ENCODE assay signal across 1 cellular context in genomic region chr17:72030067-72030899, GRCh38.
TF ChIP-seq lines count a peak whose summit lies in the region.

No MANE protein-coding gene starts in this region.

TF ChIP-seq in HepG2, 621 proteins besides CTCF, POLR2A, EP300 and RAD21 (continued from another document and continues in another):
- TF ChIP-seq, protein P1, sequence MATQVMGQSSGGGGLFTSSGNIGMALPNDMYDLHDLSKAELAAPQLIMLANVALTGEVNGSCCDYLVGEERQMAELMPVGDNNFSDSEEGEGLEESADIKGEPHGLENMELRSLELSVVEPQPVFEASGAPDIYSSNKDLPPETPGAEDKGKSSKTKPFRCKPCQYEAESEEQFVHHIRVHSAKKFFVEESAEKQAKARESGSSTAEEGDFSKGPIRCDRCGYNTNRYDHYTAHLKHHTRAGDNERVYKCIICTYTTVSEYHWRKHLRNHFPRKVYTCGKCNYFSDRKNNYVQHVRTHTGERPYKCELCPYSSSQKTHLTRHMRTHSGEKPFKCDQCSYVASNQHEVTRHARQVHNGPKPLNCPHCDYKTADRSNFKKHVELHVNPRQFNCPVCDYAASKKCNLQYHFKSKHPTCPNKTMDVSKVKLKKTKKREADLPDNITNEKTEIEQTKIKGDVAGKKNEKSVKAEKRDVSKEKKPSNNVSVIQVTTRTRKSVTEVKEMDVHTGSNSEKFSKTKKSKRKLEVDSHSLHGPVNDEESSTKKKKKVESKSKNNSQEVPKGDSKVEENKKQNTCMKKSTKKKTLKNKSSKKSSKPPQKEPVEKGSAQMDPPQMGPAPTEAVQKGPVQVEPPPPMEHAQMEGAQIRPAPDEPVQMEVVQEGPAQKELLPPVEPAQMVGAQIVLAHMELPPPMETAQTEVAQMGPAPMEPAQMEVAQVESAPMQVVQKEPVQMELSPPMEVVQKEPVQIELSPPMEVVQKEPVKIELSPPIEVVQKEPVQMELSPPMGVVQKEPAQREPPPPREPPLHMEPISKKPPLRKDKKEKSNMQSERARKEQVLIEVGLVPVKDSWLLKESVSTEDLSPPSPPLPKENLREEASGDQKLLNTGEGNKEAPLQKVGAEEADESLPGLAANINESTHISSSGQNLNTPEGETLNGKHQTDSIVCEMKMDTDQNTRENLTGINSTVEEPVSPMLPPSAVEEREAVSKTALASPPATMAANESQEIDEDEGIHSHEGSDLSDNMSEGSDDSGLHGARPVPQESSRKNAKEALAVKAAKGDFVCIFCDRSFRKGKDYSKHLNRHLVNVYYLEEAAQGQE (IDR thresholded peaks at IDR 0.05; ENCODE audit: borderline replicate concordance in 1 of 2, low read depth in 1 of 2, low read length in 2 of 2) = no peak
- TF ChIP-seq CERS6 (CRISPR knock-in tag; IDR thresholded peaks at IDR 0.05) (no peak), HDAC2 (CRISPR knock-in tag; IDR thresholded peaks at IDR 0.05) (no peak), ELF1 (CRISPR knock-in tag; IDR thresholded peaks at IDR 0.05) (0 out of 2 replicates have a peak, but pooled peaks have one; percentile 42), KDM1A (CRISPR knock-in tag; IDR thresholded peaks at IDR 0.05) (no peak), ATF1 (CRISPR knock-in tag; IDR thresholded peaks at IDR 0.05) (no peak), ZSCAN25 (CRISPR knock-in tag; IDR thresholded peaks at IDR 0.05) (peak; percentile 84; the same call in 1 of the 2 replicates), NR3C1 (CRISPR knock-in tag; IDR thresholded peaks at IDR 0.05) (no peak), ESRRA (CRISPR knock-in tag; IDR thresholded peaks at IDR 0.05; ENCODE audit: low read depth) (no peak), ZNF614 (CRISPR knock-in tag; IDR thresholded peaks at IDR 0.05; ENCODE audit: borderline replicate concordance) (no peak), CEBPB (IDR thresholded peaks at IDR 0.05; ENCODE audit: borderline replicate concordance, low read depth, low read length) (no peak), SALL2 (CRISPR knock-in tag; IDR thresholded peaks at IDR 0.05) (no peak), SOX6 (IDR thresholded peaks at IDR 0.05) (no peak), SOX6 (CRISPR knock-in tag; IDR thresholded peaks at IDR 0.05) (no peak), ATF4 (CRISPR knock-in tag; IDR thresholded peaks at IDR 0.05) (peak in 1 of 2 experiments; percentile 90; a peak in 2 of 4 replicates), RARG (CRISPR knock-in tag; IDR thresholded peaks at IDR 0.05; ENCODE audit: low read depth) (no peak), ETV5 (CRISPR knock-in tag; IDR thresholded peaks at IDR 0.05; ENCODE audit: borderline replicate concordance) (peak; percentile 20; the same call in 1 of the 2 replicates), ZFYVE20 (CRISPR knock-in tag; IDR thresholded peaks at IDR 0.05; ENCODE audit: borderline replicate concordance, low read depth) (no peak), BCL3 (CRISPR knock-in tag; IDR thresholded peaks at IDR 0.05) (0 out of 2 replicates have a peak, but pooled peaks have one; percentile 24), ZBTB3 (CRISPR knock-in tag; IDR thresholded peaks at IDR 0.05; ENCODE audit: borderline replicate concordance, low read depth) (no peak), CAMTA2 (CRISPR knock-in tag; IDR thresholded peaks at IDR 0.05; ENCODE audit: borderline replicate concordance) (no peak), DR1 (CRISPR knock-in tag; IDR thresholded peaks at IDR 0.05) (no peak), MEF2D (CRISPR knock-in tag; IDR thresholded peaks at IDR 0.05) (no peak), NR2F6 (IDR thresholded peaks at IDR 0.05) (no peak), NR2F6 (CRISPR knock-in tag; IDR thresholded peaks at IDR 0.05) (no peak), JUN (CRISPR knock-in tag; IDR thresholded peaks at IDR 0.05) (no peak), MBD4 (IDR thresholded peaks at IDR 0.05; ENCODE audit: borderline replicate concordance, low read length) (no peak), DDIT3 (CRISPR knock-in tag; IDR thresholded peaks at IDR 0.05) (no peak), KLF16 (CRISPR knock-in tag; IDR thresholded peaks at IDR 0.05) (0 out of 4 replicates have a peak, but pooled peaks of 1 of the 2 experiments have one; percentile 18), ZNF280B (CRISPR knock-in tag; IDR thresholded peaks at IDR 0.05; ENCODE audit: borderline replicate concordance) (no peak), SKI (IDR thresholded peaks at IDR 0.05; ENCODE audit: partially characterized antibody) (no peak), SOX5 (CRISPR knock-in tag; IDR thresholded peaks at IDR 0.05; ENCODE audit: borderline replicate concordance) (no peak), RFX5 (IDR thresholded peaks at IDR 0.05; ENCODE audit: low read depth, low read length) (no peak), HDAC1 (CRISPR knock-in tag; IDR thresholded peaks at IDR 0.05) (no peak), SP2 (CRISPR knock-in tag; IDR thresholded peaks at IDR 0.05) (no peak), NFKB2 (CRISPR knock-in tag; IDR thresholded peaks at IDR 0.05; ENCODE audit: borderline replicate concordance) (no peak)
- TF ChIP-seq, protein P2, sequence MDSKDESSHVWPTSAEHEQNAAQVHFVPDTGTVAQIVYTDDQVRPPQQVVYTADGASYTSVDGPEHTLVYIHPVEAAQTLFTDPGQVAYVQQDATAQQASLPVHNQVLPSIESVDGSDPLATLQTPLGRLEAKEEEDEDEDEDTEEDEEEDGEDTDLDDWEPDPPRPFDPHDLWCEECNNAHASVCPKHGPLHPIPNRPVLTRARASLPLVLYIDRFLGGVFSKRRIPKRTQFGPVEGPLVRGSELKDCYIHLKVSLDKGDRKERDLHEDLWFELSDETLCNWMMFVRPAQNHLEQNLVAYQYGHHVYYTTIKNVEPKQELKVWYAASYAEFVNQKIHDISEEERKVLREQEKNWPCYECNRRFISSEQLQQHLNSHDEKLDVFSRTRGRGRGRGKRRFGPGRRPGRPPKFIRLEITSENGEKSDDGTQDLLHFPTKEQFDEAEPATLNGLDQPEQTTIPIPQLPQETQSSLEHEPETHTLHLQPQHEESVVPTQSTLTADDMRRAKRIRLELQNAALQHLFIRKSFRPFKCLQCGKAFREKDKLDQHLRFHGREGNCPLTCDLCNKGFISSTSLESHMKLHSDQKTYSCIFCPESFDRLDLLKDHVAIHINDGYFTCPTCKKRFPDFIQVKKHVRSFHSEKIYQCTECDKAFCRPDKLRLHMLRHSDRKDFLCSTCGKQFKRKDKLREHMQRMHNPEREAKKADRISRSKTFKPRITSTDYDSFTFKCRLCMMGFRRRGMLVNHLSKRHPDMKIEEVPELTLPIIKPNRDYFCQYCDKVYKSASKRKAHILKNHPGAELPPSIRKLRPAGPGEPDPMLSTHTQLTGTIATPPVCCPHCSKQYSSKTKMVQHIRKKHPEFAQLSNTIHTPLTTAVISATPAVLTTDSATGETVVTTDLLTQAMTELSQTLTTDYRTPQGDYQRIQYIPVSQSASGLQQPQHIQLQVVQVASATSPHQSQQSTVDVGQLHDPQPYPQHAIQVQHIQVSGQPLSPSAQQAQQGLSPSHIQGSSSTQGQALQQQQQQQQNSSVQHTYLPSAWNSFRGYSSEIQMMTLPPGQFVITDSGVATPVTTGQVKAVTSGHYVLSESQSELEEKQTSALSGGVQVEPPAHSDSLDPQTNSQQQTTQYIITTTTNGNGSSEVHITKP (CRISPR knock-in tag; IDR thresholded peaks at IDR 0.05; ENCODE audit: low read depth) = no peak
- TF ChIP-seq, protein P3, sequence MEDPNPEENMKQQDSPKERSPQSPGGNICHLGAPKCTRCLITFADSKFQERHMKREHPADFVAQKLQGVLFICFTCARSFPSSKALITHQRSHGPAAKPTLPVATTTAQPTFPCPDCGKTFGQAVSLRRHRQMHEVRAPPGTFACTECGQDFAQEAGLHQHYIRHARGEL (CRISPR knock-in tag; IDR thresholded peaks at IDR 0.05) = no peak
- TF ChIP-seq, protein P4, sequence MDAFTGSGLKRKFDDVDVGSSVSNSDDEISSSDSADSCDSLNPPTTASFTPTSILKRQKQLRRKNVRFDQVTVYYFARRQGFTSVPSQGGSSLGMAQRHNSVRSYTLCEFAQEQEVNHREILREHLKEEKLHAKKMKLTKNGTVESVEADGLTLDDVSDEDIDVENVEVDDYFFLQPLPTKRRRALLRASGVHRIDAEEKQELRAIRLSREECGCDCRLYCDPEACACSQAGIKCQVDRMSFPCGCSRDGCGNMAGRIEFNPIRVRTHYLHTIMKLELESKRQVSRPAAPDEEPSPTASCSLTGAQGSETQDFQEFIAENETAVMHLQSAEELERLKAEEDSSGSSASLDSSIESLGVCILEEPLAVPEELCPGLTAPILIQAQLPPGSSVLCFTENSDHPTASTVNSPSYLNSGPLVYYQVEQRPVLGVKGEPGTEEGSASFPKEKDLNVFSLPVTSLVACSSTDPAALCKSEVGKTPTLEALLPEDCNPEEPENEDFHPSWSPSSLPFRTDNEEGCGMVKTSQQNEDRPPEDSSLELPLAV (CRISPR knock-in tag; conservative IDR thresholded peaks at IDR 0.05; ENCODE audit: low read depth) = no peak
- TF ChIP-seq, protein P5, sequence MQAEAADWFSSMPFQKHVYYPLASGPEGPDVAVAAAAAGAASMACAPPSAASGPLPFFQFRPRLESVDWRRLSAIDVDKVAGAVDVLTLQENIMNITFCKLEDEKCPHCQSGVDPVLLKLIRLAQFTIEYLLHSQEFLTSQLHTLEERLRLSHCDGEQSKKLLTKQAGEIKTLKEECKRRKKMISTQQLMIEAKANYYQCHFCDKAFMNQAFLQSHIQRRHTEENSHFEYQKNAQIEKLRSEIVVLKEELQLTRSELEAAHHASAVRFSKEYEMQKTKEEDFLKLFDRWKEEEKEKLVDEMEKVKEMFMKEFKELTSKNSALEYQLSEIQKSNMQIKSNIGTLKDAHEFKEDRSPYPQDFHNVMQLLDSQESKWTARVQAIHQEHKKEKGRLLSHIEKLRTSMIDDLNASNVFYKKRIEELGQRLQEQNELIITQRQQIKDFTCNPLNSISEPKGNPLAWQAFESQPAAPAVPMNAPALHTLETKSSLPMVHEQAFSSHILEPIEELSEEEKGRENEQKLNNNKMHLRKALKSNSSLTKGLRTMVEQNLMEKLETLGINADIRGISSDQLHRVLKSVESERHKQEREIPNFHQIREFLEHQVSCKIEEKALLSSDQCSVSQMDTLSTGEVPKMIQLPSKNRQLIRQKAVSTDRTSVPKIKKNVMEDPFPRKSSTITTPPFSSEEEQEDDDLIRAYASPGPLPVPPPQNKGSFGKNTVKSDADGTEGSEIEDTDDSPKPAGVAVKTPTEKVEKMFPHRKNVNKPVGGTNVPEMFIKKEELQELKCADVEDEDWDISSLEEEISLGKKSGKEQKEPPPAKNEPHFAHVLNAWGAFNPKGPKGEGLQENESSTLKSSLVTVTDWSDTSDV (CRISPR knock-in tag; IDR thresholded peaks at IDR 0.05) = no peak
- TF ChIP-seq, protein P6, sequence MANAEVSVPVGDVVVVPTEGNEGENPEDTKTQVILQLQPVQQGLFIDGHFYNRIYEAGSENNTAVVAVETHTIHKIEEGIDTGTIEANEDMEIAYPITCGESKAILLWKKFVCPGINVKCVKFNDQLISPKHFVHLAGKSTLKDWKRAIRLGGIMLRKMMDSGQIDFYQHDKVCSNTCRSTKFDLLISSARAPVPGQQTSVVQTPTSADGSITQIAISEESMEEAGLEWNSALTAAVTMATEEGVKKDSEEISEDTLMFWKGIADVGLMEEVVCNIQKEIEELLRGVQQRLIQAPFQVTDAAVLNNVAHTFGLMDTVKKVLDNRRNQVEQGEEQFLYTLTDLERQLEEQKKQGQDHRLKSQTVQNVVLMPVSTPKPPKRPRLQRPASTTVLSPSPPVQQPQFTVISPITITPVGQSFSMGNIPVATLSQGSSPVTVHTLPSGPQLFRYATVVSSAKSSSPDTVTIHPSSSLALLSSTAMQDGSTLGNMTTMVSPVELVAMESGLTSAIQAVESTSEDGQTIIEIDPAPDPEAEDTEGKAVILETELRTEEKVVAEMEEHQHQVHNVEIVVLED (CRISPR knock-in tag; IDR thresholded peaks at IDR 0.05; ENCODE audit: borderline replicate concordance) = no peak
